In genomic region chr22:48832592-48832991, GRCh38 we compare ENCODE assay signal across 1 cellular context.
A peak's percentile ranks its signal among the peaks of the same experiment; 100 is the strongest.
TF ChIP-seq lines count a peak whose summit lies in the region.

No MANE protein-coding gene starts in this region.

TF ChIP-seq in GM23338, 12 proteins besides CTCF, POLR2A, EP300 and RAD21:
- TF ChIP-seq ZNF331 (CRISPR knock-in tag; IDR thresholded peaks at IDR 0.05; ENCODE audit: low read depth) (peak; percentile 93), CREB1 (CRISPR knock-in tag; IDR thresholded peaks at IDR 0.05; ENCODE audit: low read depth) (no peak)
